Comparison of ENCODE assay signal across 8 cellular contexts in the genomic region with DNA sequence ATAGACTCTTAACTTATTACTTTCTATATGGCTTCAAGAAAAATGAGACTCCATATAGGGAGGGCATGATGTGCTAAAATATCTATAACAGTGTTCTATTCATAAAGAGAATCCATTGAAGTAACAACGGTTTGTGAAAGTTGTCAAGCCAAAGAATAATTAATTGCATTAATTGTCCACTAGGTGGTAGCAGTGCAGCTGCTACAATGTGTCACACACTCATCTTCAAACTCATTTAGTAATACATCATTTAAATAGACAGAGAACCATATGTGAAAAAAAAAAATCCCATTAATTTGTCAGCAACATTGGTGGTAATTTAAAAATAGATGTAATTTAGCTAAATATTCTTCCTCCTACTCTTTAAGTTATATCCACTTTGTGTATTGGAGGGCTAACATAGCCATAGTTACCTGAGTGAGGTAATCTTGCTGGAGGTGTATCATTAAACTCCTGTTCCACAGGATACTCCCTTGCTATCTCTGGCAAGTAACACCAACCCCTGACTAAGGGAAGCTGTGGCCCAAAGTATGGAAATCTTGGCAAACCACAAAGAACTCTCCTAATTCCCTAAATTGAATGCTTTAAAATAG. TPM values are rescaled to one million over a fixed set of nuclear protein-coding genes. Genes with fewer than 3 reads are reported as not detected.
DNase-seq lines count a peak whose midpoint lies in the region; ATAC-seq and TF ChIP-seq lines count a peak whose summit lies in the region.

No MANE protein-coding gene starts in this region.

- POLR2A ChIA-PET in activated CD4-positive, alpha-beta memory T cell treated with anti-CD3 and anti-CD28 coated beads for 36 hours (lab: Charles Lee) = no interaction called here

- H3K27me3 ChIP-seq in mammary epithelial cell (ENCODE audit: insufficient read depth, low read length) (no peaks in the 10 kb centered on the region), left lung (no peaks in the 10 kb centered on the region)

- H2AFZ ChIP-seq in mammary epithelial cell (ENCODE audit: low read depth, low read length) = no peak overlapping the region

- BruUV-seq in mammary epithelial cell (replicated peaks; lab: Mats Ljungman, UMichigan) = no TSS peak

- CTCF ChIA-PET in mammary epithelial cell (lab: Charles Lee; ENCODE audit: low non-redundant PET) = interaction anchor here (0.6 kb wide), 1 partner anchor 63 kb away, joined by 5 read pairs; no protein-coding TSS in a partner anchor
- CTCF ChIA-PET in activated CD4-positive, alpha-beta memory T cell treated with anti-CD3 and anti-CD28 coated beads for 36 hours (lab: Charles Lee) = interaction anchor here (0.6 to 6.1 kb wide), 14 partner anchors 13 to 556 kb away, joined by 3 to 96 read pairs (median 3); no protein-coding TSS in a partner anchor

- H3K4me3 ChIP-seq in mammary epithelial cell (replicated peaks in 1 of 3; ENCODE audit: insufficient read depth in 1 of 3, low read depth in 2 of 3, low read length in 3 of 3) (no peak overlapping the region), left lung (no peak overlapping the region)

- H3K36me3 Mint-ChIP-seq in activated CD4-positive, alpha-beta memory T cell treated with anti-CD3 and anti-CD28 coated beads for 36 hours = no peaks in the 10 kb centered on the region

- H3K79me2 ChIP-seq in mammary epithelial cell (ENCODE audit: insufficient read depth, low read length) = no peaks in the 10 kb centered on the region

- WGBS in mammary epithelial cell (ENCODE audit: low coverage, missing lambda C conversion rate) = 0% methylated on average over 1 of the region's 1 CpG

- TF ChIP-seq CTCF in mammary epithelial cell (conservative IDR thresholded peaks at IDR 0.05 in 1 of 2, IDR thresholded peaks at IDR 0.05 in 1 of 2; ENCODE audit: extremely low read depth in 1 of 2, insufficient read depth in 1 of 2, low read depth in 1 of 2, low read length in 2 of 2) (peak; percentile 50 to 64), left lung (IDR thresholded peaks at IDR 0.05) (peak; percentile 58 to 81)

- no peak overlapping the region for H3K4me3 Mint-ChIP-seq in activated CD4-positive, alpha-beta memory T cell treated with anti-CD3 and anti-CD28 coated beads for 36 hours

- H4K20me1 ChIP-seq in mammary epithelial cell (ENCODE audit: insufficient read depth, low read length) = no peaks in the 10 kb centered on the region

- intact Hi-C loops in mammary epithelial cell (cut with micrococcal nuclease) (loop anchor here (1.0 to 10.0 kb wide), 3 partner anchors 82 to 477 kb away; no protein-coding TSS in a partner anchor), left lung (cut with DNase I) (loop anchor here in 1 of 2 donors (5.0 kb wide), 1 partner anchor 86 kb away; no protein-coding TSS in a partner anchor)
- intact Hi-C loops in activated CD4-positive, alpha-beta memory T cell treated with anti-CD3 and anti-CD28 coated beads for 36 hours (cut with micrococcal nuclease) = loop anchor here (1.0 to 10.0 kb wide), 4 partner anchors 82 to 412 kb away; a partner anchor contains a TSS

- dilution Hi-C loops in mammary epithelial cell (cut with HindIII; ENCODE audit: low sequenced_read_pairs) = no loop called here

- ATAC-seq in GM19025 (IDR thresholded peaks at IDR 0.05; ENCODE audit: low read depth, unreplicated experiment) = peak; percentile 61
- peak; percentile 90 for ATAC-seq in HG03135 (IDR thresholded peaks at IDR 0.05; ENCODE audit: unreplicated experiment)
- ATAC-seq in left lung = peak; percentile 78

- no peak overlapping the region for H3K4me2 ChIP-seq in mammary epithelial cell (ENCODE audit: insufficient read depth, low read depth, low read length)

- H3K4me1 ChIP-seq in mammary epithelial cell (ENCODE audit: insufficient read depth, low read length) (no peaks in the 10 kb centered on the region), left lung (no peaks in the 10 kb centered on the region)

- DNase-seq in DMS 273 (lab: John Stamatoyannopoulos, UW; ENCODE audit: unreplicated experiment) = peak; percentile 80
- peak; percentile 16 for DNase-seq in NCI-H226
- DNase-seq in mammary epithelial cell = peak; percentile 26
- DNase-seq in left lung = no peak
- no peak for DNase-seq in activated gamma-delta T cell treated with Interleukin-2 at 50 U/mL for 16 hours
- DNase-seq in activated CD4-positive, alpha-beta memory T cell treated with anti-CD3 and anti-CD28 coated beads for 36 hours = no peak

- no peaks in the 10 kb centered on the region for H3K9me3 Mint-ChIP-seq in activated CD4-positive, alpha-beta memory T cell treated with anti-CD3 and anti-CD28 coated beads for 36 hours

- H3K9me3 ChIP-seq in mammary epithelial cell (replicated peaks; ENCODE audit: insufficient read depth, low read length) (no peaks in the 10 kb centered on the region), left lung (no peaks in the 10 kb centered on the region)

- H3K4me1 Mint-ChIP-seq in activated CD4-positive, alpha-beta memory T cell treated with anti-CD3 and anti-CD28 coated beads for 36 hours (ENCODE audit: low read depth) = no peaks in the 10 kb centered on the region

- in situ Hi-C loops in mammary epithelial cell (cut with MboI; ENCODE audit: low sequenced_read_pairs in 2 of 2) = loop anchor here (5.0 to 10.0 kb wide), 2 partner anchors 83 to 86 kb away; no protein-coding TSS in a partner anchor

- H3K9ac ChIP-seq in mammary epithelial cell (ENCODE audit: insufficient read depth, low read length) = no peak overlapping the region

- no peak overlapping the region for H3K27ac Mint-ChIP-seq in activated CD4-positive, alpha-beta memory T cell treated with anti-CD3 and anti-CD28 coated beads for 36 hours

- H3K36me3 ChIP-seq in mammary epithelial cell (ENCODE audit: insufficient read depth, low read length) (no peaks in the 10 kb centered on the region), left lung (no peaks in the 10 kb centered on the region)

- H3K27ac ChIP-seq in mammary epithelial cell (ENCODE audit: insufficient read depth, low read depth, low read length) (no peak overlapping the region), left lung (no peak overlapping the region)

- peaks cover 15% of the 10 kb centered on the region for H3K27me3 Mint-ChIP-seq in activated CD4-positive, alpha-beta memory T cell treated with anti-CD3 and anti-CD28 coated beads for 36 hours

RNA-seq across cellular contexts. Expression of a gene that starts 3.7 kb away (rescaled TPM):
- not detected for total RNA-seq in mammary epithelial cell
- not detected for polyA plus RNA-seq in mammary epithelial cell
- polyA minus RNA-seq in mammary epithelial cell = not detected
- total RNA-seq in left lung = 10 to 100 TPM; 14.3 to 15.2 TPM
- total RNA-seq in activated CD4-positive, alpha-beta memory T cell treated with anti-CD3 and anti-CD28 coated beads for 36 hours = not detected

RNA-seq across cellular contexts. Expression of a gene that starts 33.8 kb away (rescaled TPM):
- not detected for total RNA-seq in mammary epithelial cell
- not detected for polyA plus RNA-seq in mammary epithelial cell
- polyA minus RNA-seq in mammary epithelial cell = not detected
- total RNA-seq in left lung = not detected
- total RNA-seq in activated CD4-positive, alpha-beta memory T cell treated with anti-CD3 and anti-CD28 coated beads for 36 hours = not detected

Comparison
In these comparisons a context has a peak if more than half of its experiments do, and no peak if none do; other contexts are left out.
1. DNase-seq: peak in DMS 273 (single experiment), NCI-H226 (single experiment) and mammary epithelial cell (single experiment); none in left lung (0 of 2), activated gamma-delta T cell treated with Interleukin-2 at 50 U/mL for 16 hours (single experiment) and activated CD4-positive, alpha-beta memory T cell treated with anti-CD3 and anti-CD28 coated beads for 36 hours (single experiment).
2. RNA of a gene that starts 3.7 kb away (total RNA-seq): 14.3 to 15.2 TPM in left lung; not detected in mammary epithelial cell and not detected in activated CD4-positive, alpha-beta memory T cell treated with anti-CD3 and anti-CD28 coated beads for 36 hours; every median in the first group is over 10 times any median in the second.
3. Peak in every context shown above with its lines, with median percentiles within 50 percentile points of each other: ATAC-seq.